Comparison of ENCODE assay signal across 22 cellular contexts in the genomic region with DNA sequence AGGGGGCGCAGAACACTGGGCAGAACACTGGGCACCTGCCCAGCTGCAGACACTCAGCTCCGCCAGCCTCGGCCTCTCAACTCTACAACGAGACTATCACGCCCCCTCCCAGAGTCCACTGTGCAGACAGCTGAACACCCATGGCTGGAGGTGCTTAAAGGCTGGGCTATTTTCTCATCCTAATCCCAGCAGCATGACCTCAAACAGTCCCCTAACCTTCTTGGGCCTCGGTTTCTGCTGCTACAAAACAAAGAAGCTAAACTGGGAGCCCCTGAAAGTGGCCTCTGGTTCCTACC.
"Had no signal": no experiment of that assay in that cellular context is flagged by ENCODE, and none has a peak within 500 bp of the region (broad histone marks: within the 10 kb centered on the region; RNA-seq: fewer than 3 reads in every experiment).

No MANE protein-coding gene starts in this region.

- H3K36me3 ChIP-seq: left lung, neural progenitor cell, ovary, right atrium auricular region, suprapubic skin, thoracic aorta, tibial artery, uterus had no signal

- H3K27me3 ChIP-seq: neural progenitor cell, ovary, right atrium auricular region, uterus had no signal

- H3K4me2 ChIP-seq: neural progenitor cell had no signal

- H3K9me3 ChIP-seq: left lung, ovary, right atrium auricular region, suprapubic skin, thoracic aorta, tibial artery, uterus had no signal

- H3K4me3 ChIP-seq: left lung, lung, neural progenitor cell, ovary, right atrium auricular region, skin epidermis, suprapubic skin, thoracic aorta, tibial artery, uterus had no signal

- H3K27ac ChIP-seq: left lung, neural progenitor cell, ovary, right atrium auricular region, skin epidermis, suprapubic skin, thoracic aorta, tibial artery, uterus had no signal

- ATAC-seq: left colon; left lung; natural killer cell; sciatic nerve; stimulated activated effector memory CD8-positive, alpha-beta T cell treated with anti-CD3 and anti-CD28 coated beads, Interleukin-12 subunit alpha, Interleukin-12 subunit beta, amount 100 ng/mL, for 72 hours had no signal

- H2AFZ ChIP-seq: neural progenitor cell had no signal

- DNase-seq: hypothalamus; immature natural killer cell; left colon; mesendoderm; naive B cell; natural killer cell; nephron progenitor cell; stimulated activated CD4-positive, alpha-beta T cell treated with anti-CD3 and anti-CD28 coated beads, Interleukin-4, amount 100 ng/mL, for 24 hours; stimulated activated naive CD4-positive, alpha-beta T cell; trophoblast cell; uterus had no signal

- H3K4me1 ChIP-seq: left lung, neural progenitor cell, right atrium auricular region, suprapubic skin, tibial artery, uterus had no signal

- H3K9ac ChIP-seq: neural progenitor cell had no signal
